ENCODE assay signal across 1 cellular context in the genomic region with DNA sequence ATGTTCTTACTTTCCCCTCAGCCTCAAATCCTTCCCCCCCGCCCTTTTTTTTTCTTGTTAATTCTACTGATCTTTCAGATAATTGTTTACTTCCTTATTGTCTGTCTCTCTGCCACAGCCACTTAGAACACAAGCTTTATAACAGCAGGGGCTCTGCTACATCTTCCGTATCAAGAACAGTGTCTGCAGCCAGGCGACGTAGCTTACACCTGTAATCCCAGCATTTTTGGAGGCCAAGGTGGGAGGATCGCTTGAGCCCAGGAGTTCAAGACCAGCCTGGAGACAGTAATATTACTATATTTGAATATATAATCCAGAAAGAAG.
TF ChIP-seq lines count a peak whose summit lies in the region.

No MANE protein-coding gene starts in this region.

TF ChIP-seq in GM12878, 131 proteins besides CTCF, POLR2A, EP300 and RAD21:
- TF ChIP-seq, protein P1, sequence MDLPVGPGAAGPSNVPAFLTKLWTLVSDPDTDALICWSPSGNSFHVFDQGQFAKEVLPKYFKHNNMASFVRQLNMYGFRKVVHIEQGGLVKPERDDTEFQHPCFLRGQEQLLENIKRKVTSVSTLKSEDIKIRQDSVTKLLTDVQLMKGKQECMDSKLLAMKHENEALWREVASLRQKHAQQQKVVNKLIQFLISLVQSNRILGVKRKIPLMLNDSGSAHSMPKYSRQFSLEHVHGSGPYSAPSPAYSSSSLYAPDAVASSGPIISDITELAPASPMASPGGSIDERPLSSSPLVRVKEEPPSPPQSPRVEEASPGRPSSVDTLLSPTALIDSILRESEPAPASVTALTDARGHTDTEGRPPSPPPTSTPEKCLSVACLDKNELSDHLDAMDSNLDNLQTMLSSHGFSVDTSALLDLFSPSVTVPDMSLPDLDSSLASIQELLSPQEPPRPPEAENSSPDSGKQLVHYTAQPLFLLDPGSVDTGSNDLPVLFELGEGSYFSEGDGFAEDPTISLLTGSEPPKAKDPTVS (IDR thresholded peaks at IDR 0.05; ENCODE audit: low read depth, low read length) = no peak
- TF ChIP-seq SRF (IDR thresholded peaks at IDR 0.05; ENCODE audit: low read depth in 2 of 2, low read length in 2 of 2) = no peak
- TF ChIP-seq FOS (IDR thresholded peaks at IDR 0.05; ENCODE audit: borderline replicate concordance, extremely low read depth, insufficient read length) = no peak
- no peak for TF ChIP-seq RAD51 (IDR thresholded peaks at IDR 0.05)
- TF ChIP-seq, protein P2, sequence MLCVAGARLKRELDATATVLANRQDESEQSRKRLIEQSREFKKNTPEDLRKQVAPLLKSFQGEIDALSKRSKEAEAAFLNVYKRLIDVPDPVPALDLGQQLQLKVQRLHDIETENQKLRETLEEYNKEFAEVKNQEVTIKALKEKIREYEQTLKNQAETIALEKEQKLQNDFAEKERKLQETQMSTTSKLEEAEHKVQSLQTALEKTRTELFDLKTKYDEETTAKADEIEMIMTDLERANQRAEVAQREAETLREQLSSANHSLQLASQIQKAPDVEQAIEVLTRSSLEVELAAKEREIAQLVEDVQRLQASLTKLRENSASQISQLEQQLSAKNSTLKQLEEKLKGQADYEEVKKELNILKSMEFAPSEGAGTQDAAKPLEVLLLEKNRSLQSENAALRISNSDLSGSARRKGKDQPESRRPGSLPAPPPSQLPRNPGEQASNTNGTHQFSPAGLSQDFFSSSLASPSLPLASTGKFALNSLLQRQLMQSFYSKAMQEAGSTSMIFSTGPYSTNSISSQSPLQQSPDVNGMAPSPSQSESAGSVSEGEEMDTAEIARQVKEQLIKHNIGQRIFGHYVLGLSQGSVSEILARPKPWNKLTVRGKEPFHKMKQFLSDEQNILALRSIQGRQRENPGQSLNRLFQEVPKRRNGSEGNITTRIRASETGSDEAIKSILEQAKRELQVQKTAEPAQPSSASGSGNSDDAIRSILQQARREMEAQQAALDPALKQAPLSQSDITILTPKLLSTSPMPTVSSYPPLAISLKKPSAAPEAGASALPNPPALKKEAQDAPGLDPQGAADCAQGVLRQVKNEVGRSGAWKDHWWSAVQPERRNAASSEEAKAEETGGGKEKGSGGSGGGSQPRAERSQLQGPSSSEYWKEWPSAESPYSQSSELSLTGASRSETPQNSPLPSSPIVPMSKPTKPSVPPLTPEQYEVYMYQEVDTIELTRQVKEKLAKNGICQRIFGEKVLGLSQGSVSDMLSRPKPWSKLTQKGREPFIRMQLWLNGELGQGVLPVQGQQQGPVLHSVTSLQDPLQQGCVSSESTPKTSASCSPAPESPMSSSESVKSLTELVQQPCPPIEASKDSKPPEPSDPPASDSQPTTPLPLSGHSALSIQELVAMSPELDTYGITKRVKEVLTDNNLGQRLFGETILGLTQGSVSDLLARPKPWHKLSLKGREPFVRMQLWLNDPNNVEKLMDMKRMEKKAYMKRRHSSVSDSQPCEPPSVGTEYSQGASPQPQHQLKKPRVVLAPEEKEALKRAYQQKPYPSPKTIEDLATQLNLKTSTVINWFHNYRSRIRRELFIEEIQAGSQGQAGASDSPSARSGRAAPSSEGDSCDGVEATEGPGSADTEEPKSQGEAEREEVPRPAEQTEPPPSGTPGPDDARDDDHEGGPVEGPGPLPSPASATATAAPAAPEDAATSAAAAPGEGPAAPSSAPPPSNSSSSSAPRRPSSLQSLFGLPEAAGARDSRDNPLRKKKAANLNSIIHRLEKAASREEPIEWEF (IDR thresholded peaks at IDR 0.05; ENCODE audit: insufficient replicate concordance, low read depth, low read length) = no peak
- TF ChIP-seq SREBF1 (IDR thresholded peaks at IDR 0.05; ENCODE audit: low read length) = no peak
- TF ChIP-seq, protein P3, sequence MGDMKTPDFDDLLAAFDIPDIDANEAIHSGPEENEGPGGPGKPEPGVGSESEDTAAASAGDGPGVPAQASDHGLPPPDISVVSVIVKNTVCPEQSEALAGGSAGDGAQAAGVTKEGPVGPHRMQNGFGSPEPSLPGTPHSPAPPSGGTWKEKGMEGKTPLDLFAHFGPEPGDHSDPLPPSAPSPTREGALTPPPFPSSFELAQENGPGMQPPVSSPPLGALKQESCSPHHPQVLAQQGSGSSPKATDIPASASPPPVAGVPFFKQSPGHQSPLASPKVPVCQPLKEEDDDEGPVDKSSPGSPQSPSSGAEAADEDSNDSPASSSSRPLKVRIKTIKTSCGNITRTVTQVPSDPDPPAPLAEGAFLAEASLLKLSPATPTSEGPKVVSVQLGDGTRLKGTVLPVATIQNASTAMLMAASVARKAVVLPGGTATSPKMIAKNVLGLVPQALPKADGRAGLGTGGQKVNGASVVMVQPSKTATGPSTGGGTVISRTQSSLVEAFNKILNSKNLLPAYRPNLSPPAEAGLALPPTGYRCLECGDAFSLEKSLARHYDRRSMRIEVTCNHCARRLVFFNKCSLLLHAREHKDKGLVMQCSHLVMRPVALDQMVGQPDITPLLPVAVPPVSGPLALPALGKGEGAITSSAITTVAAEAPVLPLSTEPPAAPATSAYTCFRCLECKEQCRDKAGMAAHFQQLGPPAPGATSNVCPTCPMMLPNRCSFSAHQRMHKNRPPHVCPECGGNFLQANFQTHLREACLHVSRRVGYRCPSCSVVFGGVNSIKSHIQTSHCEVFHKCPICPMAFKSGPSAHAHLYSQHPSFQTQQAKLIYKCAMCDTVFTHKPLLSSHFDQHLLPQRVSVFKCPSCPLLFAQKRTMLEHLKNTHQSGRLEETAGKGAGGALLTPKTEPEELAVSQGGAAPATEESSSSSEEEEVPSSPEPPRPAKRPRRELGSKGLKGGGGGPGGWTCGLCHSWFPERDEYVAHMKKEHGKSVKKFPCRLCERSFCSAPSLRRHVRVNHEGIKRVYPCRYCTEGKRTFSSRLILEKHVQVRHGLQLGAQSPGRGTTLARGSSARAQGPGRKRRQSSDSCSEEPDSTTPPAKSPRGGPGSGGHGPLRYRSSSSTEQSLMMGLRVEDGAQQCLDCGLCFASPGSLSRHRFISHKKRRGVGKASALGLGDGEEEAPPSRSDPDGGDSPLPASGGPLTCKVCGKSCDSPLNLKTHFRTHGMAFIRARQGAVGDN (IDR thresholded peaks at IDR 0.05) = no peak
- TF ChIP-seq KDM1A (IDR thresholded peaks at IDR 0.05; ENCODE audit: borderline replicate concordance) = no peak
- no peak for TF ChIP-seq CHD2 (IDR thresholded peaks at IDR 0.05; ENCODE audit: borderline replicate concordance, low read depth, low read length)
- TF ChIP-seq, protein P4, sequence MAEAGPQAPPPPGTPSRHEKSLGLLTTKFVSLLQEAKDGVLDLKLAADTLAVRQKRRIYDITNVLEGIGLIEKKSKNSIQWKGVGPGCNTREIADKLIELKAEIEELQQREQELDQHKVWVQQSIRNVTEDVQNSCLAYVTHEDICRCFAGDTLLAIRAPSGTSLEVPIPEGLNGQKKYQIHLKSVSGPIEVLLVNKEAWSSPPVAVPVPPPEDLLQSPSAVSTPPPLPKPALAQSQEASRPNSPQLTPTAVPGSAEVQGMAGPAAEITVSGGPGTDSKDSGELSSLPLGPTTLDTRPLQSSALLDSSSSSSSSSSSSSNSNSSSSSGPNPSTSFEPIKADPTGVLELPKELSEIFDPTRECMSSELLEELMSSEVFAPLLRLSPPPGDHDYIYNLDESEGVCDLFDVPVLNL (IDR thresholded peaks at IDR 0.05; ENCODE audit: low read depth, low read length) = no peak
- TF ChIP-seq NR2C2 (IDR thresholded peaks at IDR 0.05; ENCODE audit: borderline replicate concordance, control insufficient read depth, insufficient read length, low read depth) = no peak
- TF ChIP-seq CBX5 (IDR thresholded peaks at IDR 0.05; ENCODE audit: low read depth) = no peak
- TF ChIP-seq IKZF2 (IDR thresholded peaks at IDR 0.05) = no peak
- no peak for TF ChIP-seq POLR2AphosphoS5 (IDR thresholded peaks at IDR 0.05; ENCODE audit: low read length)
- no peak for TF ChIP-seq SPI1 (IDR thresholded peaks at IDR 0.05; ENCODE audit: borderline replicate concordance, insufficient read depth, low read depth, low read length)
- TF ChIP-seq EED (IDR thresholded peaks at IDR 0.05; ENCODE audit: low read depth) = no peak
- TF ChIP-seq, protein P5, sequence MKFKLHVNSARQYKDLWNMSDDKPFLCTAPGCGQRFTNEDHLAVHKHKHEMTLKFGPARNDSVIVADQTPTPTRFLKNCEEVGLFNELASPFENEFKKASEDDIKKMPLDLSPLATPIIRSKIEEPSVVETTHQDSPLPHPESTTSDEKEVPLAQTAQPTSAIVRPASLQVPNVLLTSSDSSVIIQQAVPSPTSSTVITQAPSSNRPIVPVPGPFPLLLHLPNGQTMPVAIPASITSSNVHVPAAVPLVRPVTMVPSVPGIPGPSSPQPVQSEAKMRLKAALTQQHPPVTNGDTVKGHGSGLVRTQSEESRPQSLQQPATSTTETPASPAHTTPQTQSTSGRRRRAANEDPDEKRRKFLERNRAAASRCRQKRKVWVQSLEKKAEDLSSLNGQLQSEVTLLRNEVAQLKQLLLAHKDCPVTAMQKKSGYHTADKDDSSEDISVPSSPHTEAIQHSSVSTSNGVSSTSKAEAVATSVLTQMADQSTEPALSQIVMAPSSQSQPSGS (IDR thresholded peaks at IDR 0.05; ENCODE audit: low read length) = no peak
- TF ChIP-seq POU2F2 (IDR thresholded peaks at IDR 0.05; ENCODE audit: borderline replicate concordance, low read depth, low read length) = no peak
